ENCODE assay signal across 27 cellular contexts in genomic region chr10:878895-879294, GRCh38. TPM values are rescaled to one million over a fixed set of nuclear protein-coding genes. Genes with fewer than 3 reads are reported as not detected.
A peak's percentile ranks its signal among the peaks of the same experiment; 100 is the strongest.
DNase-seq lines count a peak whose midpoint lies in the region; ATAC-seq, FAIRE-seq and TF ChIP-seq lines count a peak whose summit lies in the region.
"Had no signal": no experiment of that assay in that cellular context is flagged by ENCODE, and none has a peak within 500 bp of the region (broad histone marks: within the 10 kb centered on the region; RNA-seq: fewer than 3 reads in every experiment).

No MANE protein-coding gene starts in this region.

- H3K4me1 Mint-ChIP-seq in activated CD8-positive, alpha-beta T cell treated with anti-CD3 and anti-CD28 coated beads, Interleukin-2, amount 10 ng/mL, durations not matched to agents 7 days and 5 days (ENCODE audit: low read depth), result no peaks in the 10 kb centered on the region
- H3K4me1 Mint-ChIP-seq in activated CD8-positive, alpha-beta T cell treated with anti-CD3 and anti-CD28 coated beads for 36 hours (ENCODE audit: low read depth), result no peaks in the 10 kb centered on the region
- H3K4me1 Mint-ChIP-seq: mesothelial cell of epicardium had no signal

- peak overlapping the region in 3 of 5 donors; percentile 4 to 28 (median 13) for H3K27ac ChIP-seq in stomach
- H3K27ac ChIP-seq: body of pancreas, foreskin keratinocyte, hepatocyte had no signal

- no peak for FAIRE-seq in H54 (lab: Jason Lieb, UNC)
- FAIRE-seq: K562, TTC549, urothelium cell line had no signal

- H3K4me3 ChIP-seq in adipocyte (ENCODE audit: low read length) (peak overlapping the region; percentile 39), stomach (no peak overlapping the region)
- H3K4me3 ChIP-seq: body of pancreas, hepatocyte, K562, spleen had no signal

- no peak for TF ChIP-seq POLR2A in stomach (IDR thresholded peaks at IDR 0.05)
- no peak for TF ChIP-seq POLR2A in H54 (IDR thresholded peaks at IDR 0.05; ENCODE audit: low read depth, low read length)

- no peaks in the 10 kb centered on the region for H3K9me3 Mint-ChIP-seq in activated CD8-positive, alpha-beta T cell treated with anti-CD3 and anti-CD28 coated beads, Interleukin-2, amount 10 ng/mL, durations not matched to agents 7 days and 5 days (ENCODE audit: insufficient read depth)
- H3K9me3 Mint-ChIP-seq in activated CD8-positive, alpha-beta T cell treated with anti-CD3 and anti-CD28 coated beads for 36 hours, result no peaks in the 10 kb centered on the region
- H3K9me3 Mint-ChIP-seq: mesothelial cell of epicardium, naive B cell, T-cell had no signal

- no peaks in the 10 kb centered on the region for H3K9me3 ChIP-seq in adipocyte (ENCODE audit: control insufficient read depth, low read length)
- H3K9me3 ChIP-seq in stomach, result no peaks in the 10 kb centered on the region
- H3K9me3 ChIP-seq: body of pancreas, spleen had no signal

- no peak for ATAC-seq in activated CD8-positive, alpha-beta T cell treated with anti-CD3 and anti-CD28 coated beads, Interleukin-2, amount 10 ng/mL, durations not matched to agents 7 days and 5 days
- ATAC-seq in activated CD8-positive, alpha-beta T cell treated with anti-CD3 and anti-CD28 coated beads for 36 hours, result no peak
- peak; percentile 66 for ATAC-seq in left lobe of liver
- ATAC-seq in GM21367 (IDR thresholded peaks at IDR 0.05; ENCODE audit: unreplicated experiment), result no peak
- ATAC-seq: activated CD4-positive, CD25-positive, alpha-beta regulatory T cell treated with anti-CD3 and anti-CD28 coated beads, Interleukin-2, amount 50 U/mL, for 24 hours; foreskin keratinocyte; K562; left colon; T-cell had no signal

- POLR2A ChIA-PET in activated CD8-positive, alpha-beta T cell treated with anti-CD3 and anti-CD28 coated beads, Interleukin-2, amount 10 ng/mL, durations not matched to agents 7 days and 5 days (lab: Charles Lee), result interaction anchor here (0.7 kb wide), 1 partner anchor 109 kb away, joined by 7 read pairs; the partner anchor contains the start of gene GTPBP4
- POLR2A ChIA-PET in activated CD8-positive, alpha-beta T cell treated with anti-CD3 and anti-CD28 coated beads for 36 hours (lab: Charles Lee), result no interaction called here

- intact Hi-C loops in activated CD8-positive, alpha-beta T cell treated with anti-CD3 and anti-CD28 coated beads for 36 hours (cut with micrococcal nuclease), result no loop called here
- intact Hi-C loops in stomach (cut with DNase I; ENCODE audit: low total_unique reads), result no loop called here

- H3K9ac ChIP-seq in adipocyte (ENCODE audit: low read length), result peak overlapping the region; percentile 69

- no peak for TF ChIP-seq EP300 in stomach (IDR thresholded peaks at IDR 0.05)

- H3K36me3 ChIP-seq in adipocyte (ENCODE audit: control insufficient read depth, insufficient read depth, low read length, severe bottlenecking) (peaks cover 77% of the 10 kb centered on the region), stomach (peaks cover 57 to 100% (median 93%) of the 10 kb centered on the region in 4 donors)

- H3K27me3 ChIP-seq in adipocyte (replicated peaks; ENCODE audit: control insufficient read depth, insufficient read depth, low read length) (no peaks in the 10 kb centered on the region), stomach (no peaks in the 10 kb centered on the region)
- H3K27me3 ChIP-seq: body of pancreas, foreskin keratinocyte, hepatocyte, spleen had no signal

- H3K4me1 ChIP-seq in adipocyte (ENCODE audit: control insufficient read depth, insufficient read depth, low read length) (peaks cover 34% of the 10 kb centered on the region), stomach (peaks cover 0 to 20% (median 12%) of the 10 kb centered on the region in 4 donors)
- H3K4me1 ChIP-seq: foreskin keratinocyte had no signal

- no peak overlapping the region for H3K4me3 Mint-ChIP-seq in activated CD8-positive, alpha-beta T cell treated with anti-CD3 and anti-CD28 coated beads, Interleukin-2, amount 10 ng/mL, durations not matched to agents 7 days and 5 days
- no peak overlapping the region for H3K4me3 Mint-ChIP-seq in activated CD8-positive, alpha-beta T cell treated with anti-CD3 and anti-CD28 coated beads for 36 hours
- H3K4me3 Mint-ChIP-seq: mesothelial cell of epicardium, naive B cell, T-cell had no signal

- TF ChIP-seq CTCF in activated CD8-positive, alpha-beta T cell treated with anti-CD3 and anti-CD28 coated beads for 36 hours (IDR thresholded peaks at IDR 0.05), result no peak
- TF ChIP-seq CTCF in stomach (IDR thresholded peaks at IDR 0.05), result no peak

- H3K36me3 Mint-ChIP-seq in activated CD8-positive, alpha-beta T cell treated with anti-CD3 and anti-CD28 coated beads, Interleukin-2, amount 10 ng/mL, durations not matched to agents 7 days and 5 days (ENCODE audit: low read depth), result peaks cover 44% of the 10 kb centered on the region
- peaks cover 41% of the 10 kb centered on the region for H3K36me3 Mint-ChIP-seq in activated CD8-positive, alpha-beta T cell treated with anti-CD3 and anti-CD28 coated beads for 36 hours (ENCODE audit: low read depth)

- WGBS in stomach, 5 donors, result 69 to 80% (median 73%) methylated on average over 3 of the region's 3 CpGs

- H3K27me3 Mint-ChIP-seq in activated CD8-positive, alpha-beta T cell treated with anti-CD3 and anti-CD28 coated beads, Interleukin-2, amount 10 ng/mL, durations not matched to agents 7 days and 5 days (ENCODE audit: low read depth), result no peaks in the 10 kb centered on the region
- no peaks in the 10 kb centered on the region for H3K27me3 Mint-ChIP-seq in activated CD8-positive, alpha-beta T cell treated with anti-CD3 and anti-CD28 coated beads for 36 hours
- H3K27me3 Mint-ChIP-seq: naive B cell, T-cell had no signal

- peak overlapping the region; percentile 35 for H3K27ac Mint-ChIP-seq in activated CD8-positive, alpha-beta T cell treated with anti-CD3 and anti-CD28 coated beads, Interleukin-2, amount 10 ng/mL, durations not matched to agents 7 days and 5 days
- no peak overlapping the region for H3K27ac Mint-ChIP-seq in activated CD8-positive, alpha-beta T cell treated with anti-CD3 and anti-CD28 coated beads for 36 hours
- H3K27ac Mint-ChIP-seq: mesothelial cell of epicardium had no signal

- DNase-seq in activated CD8-positive, alpha-beta T cell treated with anti-CD3 and anti-CD28 coated beads, Interleukin-2, amount 10 ng/mL, durations not matched to agents 7 days and 5 days, result no peak
- no peak for DNase-seq in activated CD8-positive, alpha-beta T cell treated with anti-CD3 and anti-CD28 coated beads for 36 hours
- DNase-seq in adipocyte (ENCODE audit: low read depth) (peak; percentile 9), left lobe of liver (ENCODE audit: low spot score) (no peak), stomach (no peak), H54 (ENCODE audit: insufficient read length, low spot score) (no peak), islet precursor cell (no peak)
- DNase-seq: activated effector memory CD4-positive, alpha-beta T cell treated with anti-CD3 and anti-CD28 coated beads, Interleukin-2, amount 50 U/mL, for 16 hours; activated T-cell treated with anti-CD3 and anti-CD28 coated beads for 4 hours; effector CD4-positive, alpha-beta T cell; erythroblast; foreskin keratinocyte; left colon; naive B cell; NCI-H2081; NCI-H226; nucleus accumbens; spleen; T-cell had no signal

- CTCF ChIA-PET in activated CD8-positive, alpha-beta T cell treated with anti-CD3 and anti-CD28 coated beads, Interleukin-2, amount 10 ng/mL, durations not matched to agents 7 days and 5 days (lab: Charles Lee), result no interaction called here
- CTCF ChIA-PET in activated CD8-positive, alpha-beta T cell treated with anti-CD3 and anti-CD28 coated beads for 36 hours (lab: Charles Lee), result no interaction called here

RNA-seq across cellular contexts. Expression of gene LARP4B, which starts 52.6 kb away (rescaled TPM):
- total RNA-seq in activated CD8-positive, alpha-beta T cell treated with anti-CD3 and anti-CD28 coated beads, Interleukin-2, amount 10 ng/mL, durations not matched to agents 7 days and 5 days, result 100 to 1,000 TPM; 107 to 108 TPM
- total RNA-seq in activated CD8-positive, alpha-beta T cell treated with anti-CD3 and anti-CD28 coated beads for 36 hours, result 100 to 1,000 TPM; 101 to 104 TPM
- 37.1 TPM for total RNA-seq in left lobe of liver
- 100 to 1,000 TPM in 2 of 5 donors, 10 to 100 TPM in 3; 33.6 to 269 (median 87.0) TPM for total RNA-seq in stomach
- 10 to 100 TPM; 11.8 to 15.3 (median 13.2) TPM for polyA plus RNA-seq in stomach
